In the genomic region with DNA sequence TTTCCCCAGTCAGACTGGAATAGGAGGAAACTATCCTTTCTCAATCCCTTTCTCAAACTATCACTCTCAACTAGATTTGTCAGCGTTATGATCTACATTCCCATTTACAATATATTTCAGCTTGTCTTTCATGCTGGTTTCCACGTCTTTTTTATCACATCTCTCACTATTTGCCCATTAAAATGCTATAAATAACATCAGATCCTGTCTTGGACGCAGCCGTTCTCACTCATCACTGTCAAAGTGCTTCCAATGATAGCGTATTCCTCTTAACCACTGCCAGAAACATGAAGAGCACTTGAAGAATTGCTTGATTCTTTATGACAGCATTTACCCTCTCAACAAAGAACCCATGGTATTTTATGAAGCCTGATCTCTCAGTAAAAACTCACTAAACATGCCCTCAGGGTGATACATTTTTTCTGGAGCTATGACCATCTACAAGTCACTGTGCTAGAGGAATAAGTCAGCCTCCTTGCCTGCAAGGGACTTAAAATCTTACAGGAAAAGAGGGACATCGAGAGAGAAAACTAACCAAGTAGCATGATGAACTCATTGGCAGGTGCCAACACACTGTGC, we compare ENCODE assay signal across 21 cellular contexts.
"Had no signal": no experiment of that assay in that cellular context is flagged by ENCODE, and none has a peak within 500 bp of the region (broad histone marks: within the 10 kb centered on the region; RNA-seq: fewer than 3 reads in every experiment).

No MANE protein-coding gene starts in this region.

- H3K27me3 Mint-ChIP-seq: activated naive CD8-positive, alpha-beta T cell had no signal

- ATAC-seq: activated T-cell treated with anti-CD3 and anti-CD28 coated beads, Interleukin-2, amount 50 U/mL, for 4 hours; natural killer cell; WTC11 had no signal

- H3K9me3 Mint-ChIP-seq: activated T-helper 2 cell treated with anti-CD3 and anti-CD28 coated beads, Interferon-gamma antibody, Interleukin-2, Interleukin-4, amounts not matched to agents 10 μg/mL and 5 μg/mL and 100 μg/mL, durations not matched to agents 14 hours and 24 hours and 36 hours; natural killer cell had no signal

- H3K4me3 Mint-ChIP-seq: activated naive CD8-positive, alpha-beta T cell; activated T-cell treated with anti-CD3 and anti-CD28 coated beads, Interleukin-2, amount 50 U/mL, for 4 hours; natural killer cell; WTC11 had no signal

- DNase-seq: activated CD8-positive, alpha-beta memory T cell treated with anti-CD3 and anti-CD28 coated beads, Interleukin-2, amount 50 U/mL, for 48 hours; activated naive CD4-positive, alpha-beta T cell; activated T-cell treated with anti-CD3 and anti-CD28 coated beads, Interleukin-2, amount 50 U/mL, for 4 hours; adrenal gland; brain microvascular endothelial cell; dermis blood vessel endothelial cell; effector CD8-positive, alpha-beta T cell; erythroblast; glutamatergic neuron; hippocampal formation; midbrain; natural killer cell; spleen; stimulated activated CD4-positive, alpha-beta T cell treated with anti-CD3 and anti-CD28 coated beads, Interleukin-4, amount 100 ng/mL, for 1 hour; stimulated activated naive CD4-positive, alpha-beta T cell; testis; uterus had no signal

- H3K36me3 Mint-ChIP-seq: activated naive CD8-positive, alpha-beta T cell; natural killer cell had no signal

- H3K4me1 Mint-ChIP-seq: natural killer cell had no signal

- H3K27ac Mint-ChIP-seq: activated naive CD8-positive, alpha-beta T cell; activated T-helper 2 cell treated with anti-CD3 and anti-CD28 coated beads, Interferon-gamma antibody, Interleukin-2, Interleukin-4, amounts not matched to agents 10 μg/mL and 5 μg/mL and 100 μg/mL, durations not matched to agents 14 hours and 24 hours and 36 hours; natural killer cell; progenitor cell of endocrine pancreas; WTC11 had no signal
